In genomic region chr22:39166547-39166946, GRCh38 we compare ENCODE assay signal across 6 cellular contexts.
"Had no signal": no experiment of that assay in that cellular context is flagged by ENCODE, and none has a peak within 500 bp of the region (broad histone marks: within the 10 kb centered on the region; RNA-seq: fewer than 3 reads in every experiment).

No MANE protein-coding gene starts in this region.

- H3K9me3 Mint-ChIP-seq: IgD-negative memory B cell had no signal

- DNase-seq: IMR-90, KBM-7, KG1 had no signal

- FAIRE-seq: HTR-8/SVneo had no signal

- H3K36me3 Mint-ChIP-seq: IgD-negative memory B cell had no signal

- H3K4me3 Mint-ChIP-seq: IgD-negative memory B cell had no signal

- H3K27ac ChIP-seq: HL-60 had no signal
